ENCODE assay signal across 23 cellular contexts in genomic region chr11:81913793-81914192, GRCh38.
A peak's percentile ranks its signal among the peaks of the same experiment; 100 is the strongest.
DNase-seq lines count a peak whose midpoint lies in the region; ATAC-seq, FAIRE-seq and TF ChIP-seq lines count a peak whose summit lies in the region.
"Had no signal": no experiment of that assay in that cellular context is flagged by ENCODE, and none has a peak within 500 bp of the region (broad histone marks: within the 10 kb centered on the region; RNA-seq: fewer than 3 reads in every experiment).

No MANE protein-coding gene starts in this region.

- H3K27me3 Mint-ChIP-seq in natural killer cell treated with Interleukin-12 subunit alpha and Interleukin-12 subunit beta and Interleukin-15 and Interleukin-18, amount 100 ng/mL, for 72 hours, result no peaks in the 10 kb centered on the region
- H3K27me3 Mint-ChIP-seq in natural killer cell (ENCODE audit: low read depth in 2 of 2), result peaks cover 0 to 3% of the 10 kb centered on the region in 2 donors
- H3K27me3 Mint-ChIP-seq: B cell; CD4-positive, CD25-positive, alpha-beta regulatory T cell had no signal

- POLR2A ChIA-PET in GM12878 (lab: Charles Lee), result no interaction called here

- H3K4me1 ChIP-seq in GM12878 (ENCODE audit: control insufficient read depth, insufficient read depth, low read length) (no peaks in the 10 kb centered on the region), adrenal gland (replicated peaks in 1 of 2) (no peaks in the 10 kb centered on the region)
- H3K4me1 ChIP-seq: BLaER1, Caco-2, HAP-1 had no signal

- H3K36me3 ChIP-seq in GM12878 (ENCODE audit: control insufficient read depth in 2 of 2, insufficient read depth in 2 of 2, low read length in 1 of 2) (no peaks in the 10 kb centered on the region), adrenal gland (replicated peaks in 1 of 2) (no peaks in the 10 kb centered on the region)
- H3K36me3 ChIP-seq: BLaER1, HAP-1 had no signal

- FAIRE-seq in GM12878 (lab: Jason Lieb, UNC), result no peak
- FAIRE-seq: A204.1, G401.6, GM12891, GM18507, H54 had no signal

- no peaks in the 10 kb centered on the region for H3K9me3 ChIP-seq in GM12878 (replicated peaks; ENCODE audit: control insufficient read depth, insufficient read depth, low read length)
- no peaks in the 10 kb centered on the region for H3K9me3 ChIP-seq in adrenal gland (replicated peaks in 1 of 3)
- H3K9me3 ChIP-seq: BLaER1, Caco-2, HAP-1 had no signal

- H3K27ac ChIP-seq in GM12878 (ENCODE audit: control insufficient read depth, insufficient read depth), result no peak overlapping the region
- H3K27ac ChIP-seq in adrenal gland, result no peak overlapping the region
- H3K27ac ChIP-seq: 22Rv1, BLaER1, C4-2B had no signal

- in situ Hi-C loops in GM12878 (cut with MboI), result no loop called here

- TF ChIP-seq POLR2A in GM12878 (IDR thresholded peaks at IDR 0.05; ENCODE audit: low read depth, low read length), result no peak
- TF ChIP-seq POLR2A in adrenal gland (IDR thresholded peaks at IDR 0.05), result no peak

- no TSS peak for BruUV-seq in GM12878 (replicated peaks; lab: Mats Ljungman, UMichigan)

- DNase-seq in natural killer cell treated with Interleukin-12 subunit alpha and Interleukin-12 subunit beta and Interleukin-15 and Interleukin-18, amount 100 ng/mL, for 72 hours (ENCODE audit: low spot score), result no peak
- DNase-seq in natural killer cell (no peak), GM12878 (ENCODE audit: low read depth, low spot score) (no peak), adrenal gland (no peak)
- DNase-seq: Caco-2; CD4-positive, CD25-positive, alpha-beta regulatory T cell; CD8-positive, alpha-beta T cell; DMS153; DND-41; GOT3; HFFc6 had no signal

- TF ChIP-seq EP300 in GM12878 (IDR thresholded peaks at IDR 0.05; ENCODE audit: borderline replicate concordance in 1 of 2, control insufficient read depth in 1 of 2, low read depth in 2 of 2, low read length in 2 of 2), result no peak

- no peak overlapping the region for H3K4me2 ChIP-seq in GM12878 (ENCODE audit: control insufficient read depth, insufficient read depth)
- H3K4me2 ChIP-seq: BLaER1 had no signal

- CTCF ChIA-PET in GM12878 (lab: Yijun Ruan, JAX), result no interaction called here

- RAD21 ChIA-PET in GM12878 (lab: Charles Lee; ENCODE audit: unreplicated experiment), result no interaction called here

- H3K27me3 ChIP-seq in GM12878 (replicated peaks in 1 of 2; ENCODE audit: control insufficient read depth in 2 of 2, insufficient read depth in 2 of 2, low read length in 1 of 2) (no peaks in the 10 kb centered on the region; a peak in 1 of 4 replicates), adrenal gland (no peaks in the 10 kb centered on the region)
- H3K27me3 ChIP-seq: BLaER1 had no signal

- H3K4me1 Mint-ChIP-seq in natural killer cell treated with Interleukin-12 subunit alpha and Interleukin-12 subunit beta and Interleukin-15 and Interleukin-18, amount 100 ng/mL, for 72 hours (ENCODE audit: low read depth in 2 of 2), result peaks cover 24 to 26% of the 10 kb centered on the region in 2 donors
- peaks cover 0 to 3% of the 10 kb centered on the region in 2 donors for H3K4me1 Mint-ChIP-seq in natural killer cell
- H3K4me1 Mint-ChIP-seq: B cell had no signal

- no peak for TF ChIP-seq RAD21 in GM12878 (IDR thresholded peaks at IDR 0.05; ENCODE audit: insufficient read depth, low read depth, low read length)

- H3K27ac Mint-ChIP-seq in natural killer cell treated with Interleukin-12 subunit alpha and Interleukin-12 subunit beta and Interleukin-15 and Interleukin-18, amount 100 ng/mL, for 72 hours, result peak overlapping the region in 1 of 2 donors; percentile 48
- no peak overlapping the region for H3K27ac Mint-ChIP-seq in natural killer cell
- H3K27ac Mint-ChIP-seq: B cell; CD4-positive, CD25-positive, alpha-beta regulatory T cell; CD8-positive, alpha-beta T cell; HFFc6 had no signal

- no peak overlapping the region for H3K9ac ChIP-seq in GM12878 (ENCODE audit: control insufficient read depth, insufficient read depth, low read length)
- H3K9ac ChIP-seq: BLaER1 had no signal

- peak; percentile 71 to 76 for ATAC-seq in natural killer cell treated with Interleukin-12 subunit alpha and Interleukin-12 subunit beta and Interleukin-15 and Interleukin-18, amount 100 ng/mL, for 72 hours
- ATAC-seq in natural killer cell, result no peak
- ATAC-seq in HG02885 (IDR thresholded peaks at IDR 0.05; ENCODE audit: poor library complexity, unreplicated experiment), result peak; percentile 68
- ATAC-seq in GM12878, result peak; percentile 33; the same call in 2 of the 3 replicates
- ATAC-seq in GM19455 (IDR thresholded peaks at IDR 0.05; ENCODE audit: unreplicated experiment), result no peak
- ATAC-seq: CD8-positive, alpha-beta T cell had no signal

- SMC1A ChIA-PET in GM12878 (lab: Charles Lee; ENCODE audit: uncharacterized antibody, unreplicated experiment), result no interaction called here

- TF ChIP-seq CTCF in natural killer cell (IDR thresholded peaks at IDR 0.05) (no peak), GM12878 (IDR thresholded peaks at IDR 0.05 in 2 of 3, conservative IDR thresholded peaks at IDR 0.05 in 1 of 3; ENCODE audit: control insufficient read depth in 2 of 3, extremely low read depth in 1 of 3, insufficient read depth in 1 of 3, low read depth in 3 of 3, low read length in 3 of 3) (no peak), adrenal gland (IDR thresholded peaks at IDR 0.05) (no peak)

- no peaks in the 10 kb centered on the region for H4K20me1 ChIP-seq in GM12878 (ENCODE audit: control insufficient read depth, insufficient read depth)
- H4K20me1 ChIP-seq: BLaER1 had no signal

- no CpG with 5 or more reads among the region's 1 CpG for WGBS in GM12878 (ENCODE audit: insufficient coverage, insufficient replicate concordance, low lambda C conversion rate, missing lambda C conversion rate)
- 67 to 94% (median 82%) methylated on average over 1 of the region's 1 CpG for WGBS in adrenal gland, 4 donors

- H2AFZ ChIP-seq in GM12878 (ENCODE audit: control insufficient read depth, low read depth, low read length), result no peak overlapping the region

- H3K4me3 ChIP-seq in GM12878, result no peak overlapping the region
- no peak overlapping the region for H3K4me3 ChIP-seq in adrenal gland
- H3K4me3 ChIP-seq: BLaER1, HAP-1 had no signal

- no peak overlapping the region for H3K4me3 Mint-ChIP-seq in natural killer cell treated with Interleukin-12 subunit alpha and Interleukin-12 subunit beta and Interleukin-15 and Interleukin-18, amount 100 ng/mL, for 72 hours
- H3K4me3 Mint-ChIP-seq in natural killer cell, result no peak overlapping the region
- H3K4me3 Mint-ChIP-seq: B cell; CD4-positive, CD25-positive, alpha-beta regulatory T cell; CD8-positive, alpha-beta T cell; HFFc6 had no signal

- no peaks in the 10 kb centered on the region for H3K36me3 Mint-ChIP-seq in natural killer cell treated with Interleukin-12 subunit alpha and Interleukin-12 subunit beta and Interleukin-15 and Interleukin-18, amount 100 ng/mL, for 72 hours
- H3K36me3 Mint-ChIP-seq in natural killer cell, result no peaks in the 10 kb centered on the region
- H3K36me3 Mint-ChIP-seq: CD4-positive, CD25-positive, alpha-beta regulatory T cell; CD8-positive, alpha-beta T cell had no signal

- peaks cover 5% of the 10 kb centered on the region for H3K9me3 Mint-ChIP-seq in natural killer cell treated with Interleukin-12 subunit alpha and Interleukin-12 subunit beta and Interleukin-15 and Interleukin-18, amount 100 ng/mL, for 72 hours
- no peaks in the 10 kb centered on the region for H3K9me3 Mint-ChIP-seq in natural killer cell
- H3K9me3 Mint-ChIP-seq: CD8-positive, alpha-beta T cell had no signal

- intact Hi-C loops in natural killer cell (cut with micrococcal nuclease), result no loop called here
- intact Hi-C loops in GM12878 (cut with micrococcal nuclease; ENCODE audit: unreplicated experiment), result no loop called here
- intact Hi-C loops in adrenal gland (cut with DNase I), result no loop called here

- H3K79me2 ChIP-seq in GM12878 (ENCODE audit: control insufficient read depth, insufficient read depth, low read length), result no peaks in the 10 kb centered on the region

TF ChIP-seq in GM12878, 131 proteins besides CTCF, POLR2A, EP300 and RAD21:
- TF ChIP-seq SIX5 (IDR thresholded peaks at IDR 0.05; ENCODE audit: low read depth, low read length, severe bottlenecking) (no peak), NFXL1 (IDR thresholded peaks at IDR 0.05; ENCODE audit: borderline replicate concordance) (no peak), BCL11A (IDR thresholded peaks at IDR 0.05; ENCODE audit: low read depth, low read length) (no peak), E2F4 (IDR thresholded peaks at IDR 0.05; ENCODE audit: low read depth, low read length) (no peak), NR2C2 (IDR thresholded peaks at IDR 0.05; ENCODE audit: borderline replicate concordance, control insufficient read depth, insufficient read length, low read depth) (no peak), PML (IDR thresholded peaks at IDR 0.05; ENCODE audit: low read length) (no peak), MEF2A (IDR thresholded peaks at IDR 0.05; ENCODE audit: insufficient read depth, low read depth, low read length) (no peak), HDGF (IDR thresholded peaks at IDR 0.05) (no peak), JUND (IDR thresholded peaks at IDR 0.05; ENCODE audit: low read depth, low read length) (no peak), IRF4 (IDR thresholded peaks at IDR 0.05; ENCODE audit: low read depth, low read length) (no peak), STAT1 (conservative IDR thresholded peaks at IDR 0.05) (no peak), RELB (IDR thresholded peaks at IDR 0.05; ENCODE audit: low read depth) (no peak), GABPA (IDR thresholded peaks at IDR 0.05; ENCODE audit: low read depth) (no peak), CBX5 (IDR thresholded peaks at IDR 0.05; ENCODE audit: low read depth) (no peak)

Comparison
In these comparisons a context has a peak if more than half of its experiments do, and no peak if none do; other contexts are left out.
1. ATAC-seq: peak in natural killer cell treated with Interleukin-12 subunit alpha and Interleukin-12 subunit beta and Interleukin-15 and Interleukin-18, amount 100 ng/mL, for 72 hours (2 of 2), HG02885 (single experiment) and GM12878 (single experiment); none in natural killer cell (0 of 3) and GM19455 (single experiment).